Comparison of ENCODE assay signal across 8 cellular contexts in genomic region chr2:20651731-20652099, GRCh38. TPM values are rescaled to one million over a fixed set of nuclear protein-coding genes. Genes with fewer than 3 reads are reported as not detected.
DNase-seq lines count a peak whose midpoint lies in the region; ATAC-seq and TF ChIP-seq lines count a peak whose summit lies in the region.

No MANE protein-coding gene starts in this region.

- H3K4me2 ChIP-seq in trophoblast cell (ENCODE audit: low read length) = peak overlapping the region; percentile 88

- no peak overlapping the region for H3K18ac ChIP-seq in trophoblast cell (ENCODE audit: low read length)

- H3K27me3 Mint-ChIP-seq in CD8-positive, alpha-beta T cell (ENCODE audit: low read depth) = peaks cover 2% of the 10 kb centered on the region

- H3K14ac ChIP-seq in trophoblast cell (ENCODE audit: low read length) = peak overlapping the region; percentile 25

- POLR2A ChIA-PET in CD8-positive, alpha-beta T cell (lab: Charles Lee) = interaction anchor here (0.7 to 3.1 kb wide), 8 partner anchors 9 to 750 kb away, joined by 3 to 40 read pairs (median 4); partner anchors contain the start of genes LDAH, RHOB, TTC32 and WDR35

- peak overlapping the region; percentile 53 for H2AFZ ChIP-seq in trophoblast cell (ENCODE audit: insufficient read depth, low read length, poor library complexity)

- WGBS in esophagus, 2 donors = 74 to 76% methylated on average over 7 of the region's 7 CpGs
- WGBS in trophoblast cell (ENCODE audit: extremely low coverage, insufficient coverage, insufficient read length) = no CpG with 5 or more reads among the region's 7 CpGs

- peak overlapping the region; percentile 48 for H2BK120ac ChIP-seq in trophoblast cell (ENCODE audit: insufficient read depth, low read length, poor library complexity)

- peak overlapping the region; percentile 6 for H2AK5ac ChIP-seq in trophoblast cell (ENCODE audit: low read length)

- no peak overlapping the region for H3K4ac ChIP-seq in trophoblast cell (ENCODE audit: low read depth, low read length)

- H4K8ac ChIP-seq in trophoblast cell (ENCODE audit: low read depth, low read length) = peak overlapping the region; percentile 89

- DNase-seq in CD8-positive, alpha-beta T cell = no peak
- DNase-seq in SJCRH30 (no peak), trophoblast cell (no peak), GM13976 (ENCODE audit: low spot score) (no peak), HuH-7.5 (ENCODE audit: low spot score) (no peak)

- no peak overlapping the region for H3K23ac ChIP-seq in trophoblast cell (ENCODE audit: low read length)

- H3K9ac ChIP-seq in trophoblast cell (ENCODE audit: low read length) = no peak overlapping the region

- H2BK5ac ChIP-seq in trophoblast cell (ENCODE audit: low read depth, low read length, poor library complexity) = no peak overlapping the region

- peak overlapping the region; percentile 55 for H3K4me3 ChIP-seq in CD8-positive, alpha-beta T cell (ENCODE audit: low read depth, low read length)
- H3K4me3 ChIP-seq in SJCRH30 = peak overlapping the region; percentile 83
- H3K4me3 ChIP-seq in esophagus (ENCODE audit: low read depth in 1 of 2, low read length in 2 of 2) = peak overlapping the region in 1 of 2 donors; percentile 33
- H3K4me3 ChIP-seq in trophoblast cell (ENCODE audit: low read depth, low read length) = no peak overlapping the region

- peak overlapping the region; percentile 78 for H4K12ac ChIP-seq in trophoblast cell (ENCODE audit: low read depth, low read length)

- no peaks in the 10 kb centered on the region for H3K27me3 ChIP-seq in CD8-positive, alpha-beta T cell (ENCODE audit: insufficient read depth, low read length)
- H3K27me3 ChIP-seq in SJCRH30 = no peaks in the 10 kb centered on the region
- no peaks in the 10 kb centered on the region for H3K27me3 ChIP-seq in esophagus (ENCODE audit: control insufficient read depth in 1 of 2, insufficient read depth in 2 of 2, low read length in 2 of 2)
- H3K27me3 ChIP-seq in trophoblast cell (ENCODE audit: insufficient read depth, low read length) = no peaks in the 10 kb centered on the region

- H2BK12ac ChIP-seq in trophoblast cell (ENCODE audit: low read length) = peak overlapping the region; percentile 4

- peak overlapping the region; percentile 60 for H4K91ac ChIP-seq in trophoblast cell (ENCODE audit: low read depth, low read length)

- H3K27ac Mint-ChIP-seq in CD8-positive, alpha-beta T cell = peak overlapping the region; percentile 91

- peaks cover 12% of the 10 kb centered on the region for H3K79me1 ChIP-seq in trophoblast cell (ENCODE audit: low read length)

- peaks cover 34% of the 10 kb centered on the region for H3K4me1 Mint-ChIP-seq in CD8-positive, alpha-beta T cell (ENCODE audit: low read depth)

- H3K27ac ChIP-seq in CD8-positive, alpha-beta T cell (ENCODE audit: low read depth, low read length) = peak overlapping the region; percentile 81
- H3K27ac ChIP-seq in SJCRH30 = peak overlapping the region; percentile 48; the same call in 1 of the 2 replicates
- peak overlapping the region; percentile 90 to 92 for H3K27ac ChIP-seq in esophagus (ENCODE audit: low read depth in 2 of 2, low read length in 1 of 2)
- no peak overlapping the region for H3K27ac ChIP-seq in trophoblast cell (ENCODE audit: low read depth, low read length)

- CTCF ChIA-PET in CD8-positive, alpha-beta T cell (lab: Charles Lee) = interaction anchor here (0.6 to 5.8 kb wide), 18 partner anchors 9 to 312 kb away, joined by 3 to 65 read pairs (median 6); partner anchors contain the start of genes GDF7, LDAH and RHOB

- peaks cover 19% of the 10 kb centered on the region for H3K4me1 ChIP-seq in CD8-positive, alpha-beta T cell (ENCODE audit: insufficient read depth, low read length)
- H3K4me1 ChIP-seq in SJCRH30 (peaks cover 46% of the 10 kb centered on the region), esophagus (ENCODE audit: control insufficient read depth in 2 of 2, insufficient read depth in 2 of 2, low read length in 1 of 2) (peaks cover 18 to 20% of the 10 kb centered on the region in 2 donors), trophoblast cell (ENCODE audit: control insufficient read depth in 1 of 2, insufficient read depth in 2 of 2, low read length in 2 of 2) (peaks cover 10 to 19% of the 10 kb centered on the region in 2 experiments)

- intact Hi-C loops in CD8-positive, alpha-beta T cell (cut with DNase I, micrococcal nuclease) = loop anchor here (1.0 to 10.0 kb wide), 11 partner anchors 10 to 1304 kb away; partner anchors contain the start of genes LDAH (in 2 of the 2), LAPTM4A (in 1 of the 2), PUM2 (in 1 of the 2) and RHOB (in 1 of the 2)

- no peak for TF ChIP-seq CTCF in CD8-positive, alpha-beta T cell (IDR thresholded peaks at IDR 0.05)
- no peak for TF ChIP-seq CTCF in GM13976 (IDR thresholded peaks at IDR 0.05; ENCODE audit: borderline replicate concordance, control extremely low read depth, extremely low read depth, insufficient read depth, missing control alignments)

- H3K36me3 ChIP-seq in CD8-positive, alpha-beta T cell (ENCODE audit: insufficient read depth, low read length) = no peaks in the 10 kb centered on the region
- no peaks in the 10 kb centered on the region for H3K36me3 ChIP-seq in SJCRH30
- no peaks in the 10 kb centered on the region for H3K36me3 ChIP-seq in esophagus (ENCODE audit: control insufficient read depth in 2 of 2, insufficient read depth in 2 of 2, low read length in 1 of 2)
- no peaks in the 10 kb centered on the region for H3K36me3 ChIP-seq in trophoblast cell (ENCODE audit: control insufficient read depth in 1 of 2, insufficient read depth in 2 of 2, low read length in 2 of 2)

- no peaks in the 10 kb centered on the region for H3K36me3 Mint-ChIP-seq in CD8-positive, alpha-beta T cell

- H3K79me2 ChIP-seq in trophoblast cell (ENCODE audit: control insufficient read depth, insufficient read depth, low read length, poor library complexity) = peaks cover 5% of the 10 kb centered on the region

- in situ Hi-C loops in GM13976 (cut with MboI; ENCODE audit: low sequenced_read_pairs, unreplicated experiment) = no loop called here

- H3K9me3 Mint-ChIP-seq in CD8-positive, alpha-beta T cell = no peaks in the 10 kb centered on the region

- peak overlapping the region; percentile 85 for H3K4me3 Mint-ChIP-seq in CD8-positive, alpha-beta T cell

- no peak for ATAC-seq in CD8-positive, alpha-beta T cell
- ATAC-seq in HG03571 (IDR thresholded peaks at IDR 0.05; ENCODE audit: unreplicated experiment) (no peak), HG03442 (IDR thresholded peaks at IDR 0.05; ENCODE audit: unreplicated experiment) (no peak)

- H3K9me3 ChIP-seq in CD8-positive, alpha-beta T cell (ENCODE audit: low read length) = no peaks in the 10 kb centered on the region
- no peaks in the 10 kb centered on the region for H3K9me3 ChIP-seq in SJCRH30 (replicated peaks)
- no peaks in the 10 kb centered on the region for H3K9me3 ChIP-seq in esophagus (ENCODE audit: control insufficient read depth in 2 of 2, insufficient read depth in 1 of 2, low read depth in 1 of 2, low read length in 1 of 2)
- H3K9me3 ChIP-seq in trophoblast cell (ENCODE audit: insufficient read depth, low read depth, low read length) = peaks cover 3% of the 10 kb centered on the region

RNA-seq across cellular contexts. Expression of gene HS1BP3, which starts 0.8 kb away (rescaled TPM):
- 1 to 10 TPM; 3.3 to 6.9 TPM for total RNA-seq in CD8-positive, alpha-beta T cell
- 14.0 and 14.7 TPM in 2 replicates for total RNA-seq in SJCRH30 (2014; rRNA removed; shearing (Covaris generic))
- polyA plus RNA-seq in esophagus = 10 to 100 TPM; 12.2 to 13.4 TPM
- polyA plus RNA-seq in trophoblast cell (2013) = 17.5 and 18.2 TPM in 2 replicates

RNA-seq across cellular contexts. Expression of gene GDF7, which starts 15.2 kb away (rescaled TPM):
- total RNA-seq in CD8-positive, alpha-beta T cell = under 1 TPM in 1 of 2 experiments, not detected in 1; 0.06 TPM
- 0.02 and 0.03 TPM in 2 replicates for total RNA-seq in SJCRH30 (2014; rRNA removed; shearing (Covaris generic))
- polyA plus RNA-seq in esophagus = under 1 TPM; 0.56 to 0.59 TPM
- polyA plus RNA-seq in trophoblast cell (2013) = 0.14 and 0.17 TPM in 2 replicates
